Comparison of ENCODE assay signal across 1 cellular context in genomic region chr1:30692201-30692947, GRCh38.
TF ChIP-seq lines count a peak whose summit lies in the region.

No MANE protein-coding gene starts in this region.

TF ChIP-seq in K562, 482 proteins besides CTCF, POLR2A, EP300 and RAD21 (continued from another document):
- peak; percentile 67; the same call in 1 of the 2 replicates for TF ChIP-seq THRB (CRISPR knock-in tag; conservative IDR thresholded peaks at IDR 0.05)
TF ChIP-seq in K562: peak in this region for 7.
